22 cellular contexts compared by ENCODE assay signal in the genomic region with DNA sequence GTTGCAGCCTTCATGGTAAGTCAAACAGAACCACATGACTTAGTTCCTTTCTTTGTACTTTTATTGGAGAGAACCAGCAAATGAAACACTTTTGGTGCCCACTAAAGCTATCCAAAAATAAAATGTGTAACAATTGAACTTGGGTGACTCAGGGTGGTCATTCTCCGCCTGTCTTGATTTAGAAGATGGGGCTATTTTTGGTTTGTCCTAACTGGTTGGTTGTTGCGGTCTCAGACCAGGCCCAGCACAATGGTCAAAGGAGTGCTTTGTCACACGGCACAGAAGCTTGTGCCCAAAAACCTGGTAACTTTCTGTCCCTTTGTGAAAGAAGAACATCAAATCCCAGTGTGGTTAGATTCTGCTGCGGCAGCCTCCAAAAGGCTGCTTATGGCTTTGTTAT.
"Had no signal": no experiment of that assay in that cellular context is flagged by ENCODE, and none has a peak within 500 bp of the region (broad histone marks: within the 10 kb centered on the region; RNA-seq: fewer than 3 reads in every experiment).

No MANE protein-coding gene starts in this region.

- H3K27me3 Mint-ChIP-seq: progenitor cell of endocrine pancreas had no signal

- H3K36me3 ChIP-seq: brain microvascular endothelial cell, gastroesophageal sphincter, lower lobe of right lung, right atrium auricular region, upper lobe of right lung had no signal

- DNase-seq: activated CD4-positive, alpha-beta T cell treated with anti-CD3 and anti-CD28 coated beads, Interleukin-2, amount 10 ng/mL, durations not matched to agents 7 days and 5 days; activated CD8-positive, alpha-beta T cell treated with anti-CD3 and anti-CD28 coated beads, Interleukin-2, amount 10 ng/mL, durations not matched to agents 7 days and 5 days; activated naive CD4-positive, alpha-beta T cell treated with Interleukin-2 at 50 U/mL for 16 hours; activated T-cell treated with anti-CD3 and anti-CD28 coated beads, Interleukin-2, amount 50 U/mL, for 24 hours; brain microvascular endothelial cell; cortex of kidney; effector CD8-positive, alpha-beta T cell; lower lobe of right lung; stimulated activated CD4-positive, alpha-beta T cell treated with anti-CD3 and anti-CD28 coated beads, Interleukin-2, amount 100 ng/mL, for 24 hours; stimulated activated naive CD8-positive, alpha-beta T cell treated with anti-CD3 and anti-CD28 coated beads, Interleukin-15, Interleukin-2, amounts not matched to agents 100 U/mL and 50 U/mL, for 24 hours; T-helper 1 cell; T1000; testis; upper lobe of right lung had no signal

- H3K9me3 Mint-ChIP-seq: activated T-cell treated with anti-CD3 and anti-CD28 coated beads, Interleukin-2, amount 50 U/mL, for 24 hours; central memory CD8-positive, alpha-beta T cell; mesothelial cell of epicardium had no signal

- H3K27ac Mint-ChIP-seq: activated CD4-positive, alpha-beta T cell treated with anti-CD3 and anti-CD28 coated beads, Interleukin-2, amount 10 ng/mL, durations not matched to agents 7 days and 5 days; activated CD8-positive, alpha-beta T cell treated with anti-CD3 and anti-CD28 coated beads, Interleukin-2, amount 10 ng/mL, durations not matched to agents 7 days and 5 days; activated T-cell treated with anti-CD3 and anti-CD28 coated beads, Interleukin-2, amount 50 U/mL, for 24 hours; activated T-helper 2 cell treated with anti-CD3 and anti-CD28 coated beads, Interferon-gamma antibody, Interleukin-2, Interleukin-4, amounts not matched to agents 10 μg/mL and 5 μg/mL and 100 μg/mL, durations not matched to agents 14 hours and 24 hours and 36 hours; mesothelial cell of epicardium; progenitor cell of endocrine pancreas had no signal

- H3K27me3 ChIP-seq: brain microvascular endothelial cell, gastroesophageal sphincter, right atrium auricular region, testis, upper lobe of right lung had no signal

- H3K4me3 ChIP-seq: gastroesophageal sphincter, lower lobe of right lung, right atrium auricular region, testis, upper lobe of right lung had no signal

- H3K36me3 Mint-ChIP-seq: mesothelial cell of epicardium had no signal

- H3K4me1 ChIP-seq: gastroesophageal sphincter, lower lobe of right lung, right atrium auricular region, testis, upper lobe of right lung had no signal

- H3K4me1 Mint-ChIP-seq: activated CD4-positive, alpha-beta T cell treated with anti-CD3 and anti-CD28 coated beads, Interleukin-2, amount 10 ng/mL, durations not matched to agents 7 days and 5 days; central memory CD8-positive, alpha-beta T cell had no signal

- ATAC-seq: activated CD4-positive, CD25-positive, alpha-beta regulatory T cell treated with anti-CD3 and anti-CD28 coated beads, Interleukin-2, amount 50 U/mL, for 24 hours; activated CD8-positive, alpha-beta T cell treated with anti-CD3 and anti-CD28 coated beads, Interleukin-2, amount 10 ng/mL, durations not matched to agents 7 days and 5 days; esophagus mucosa; gastroesophageal sphincter; lower lobe of right lung; stimulated activated naive CD8-positive, alpha-beta T cell treated with anti-CD3 and anti-CD28 coated beads, Interleukin-15, Interleukin-2, amounts not matched to agents 100 U/mL and 50 U/mL, for 24 hours; upper lobe of right lung had no signal

- H3K9me3 ChIP-seq: lower lobe of right lung, testis, upper lobe of right lung had no signal

- H3K27ac ChIP-seq: brain microvascular endothelial cell, gastroesophageal sphincter, lower lobe of right lung, right atrium auricular region, testis, upper lobe of right lung had no signal

- H3K4me3 Mint-ChIP-seq: activated CD4-positive, alpha-beta T cell treated with anti-CD3 and anti-CD28 coated beads, Interleukin-2, amount 10 ng/mL, durations not matched to agents 7 days and 5 days; activated CD8-positive, alpha-beta T cell treated with anti-CD3 and anti-CD28 coated beads, Interleukin-2, amount 10 ng/mL, durations not matched to agents 7 days and 5 days; activated T-cell treated with anti-CD3 and anti-CD28 coated beads, Interleukin-2, amount 50 U/mL, for 24 hours; central memory CD8-positive, alpha-beta T cell; mesothelial cell of epicardium had no signal
